ENCODE assay signal across 16 cellular contexts in genomic region chr20:58478141-58478805, GRCh38. TPM values are rescaled to one million over a fixed set of nuclear protein-coding genes. Genes with fewer than 3 reads are reported as not detected.
"Had no signal": no experiment of that assay in that cellular context is flagged by ENCODE, and none has a peak within 500 bp of the region (broad histone marks: within the 10 kb centered on the region; RNA-seq: fewer than 3 reads in every experiment).

No MANE protein-coding gene starts in this region.

- H3K27ac ChIP-seq: skin epidermis, transverse colon had no signal

- H3K36me3 ChIP-seq: transverse colon had no signal

- H3K27me3 ChIP-seq: transverse colon had no signal

- DNase-seq: activated CD4-positive, alpha-beta T cell treated with anti-CD3 and anti-CD28 coated beads, Interleukin-2, amount 50 U/mL, for 1 hour; activated naive CD4-positive, alpha-beta T cell treated with Interleukin-2 at 50 U/mL for 16 hours; activated T-cell treated with anti-CD3 and anti-CD28 coated beads for 4 hours; effector memory CD4-positive, alpha-beta T cell; hippocampal formation; nucleus accumbens; stimulated activated CD4-positive, alpha-beta T cell treated with anti-CD3 and anti-CD28 coated beads, Interleukin-15, amount 100 ng/mL, for 24 hours; stimulated activated CD4-positive, alpha-beta T cell treated with anti-CD3 and anti-CD28 coated beads, Interleukin-4, amount 100 ng/mL, for 24 hours; stimulated activated naive CD8-positive, alpha-beta T cell treated with anti-CD3 and anti-CD28 coated beads, Interleukin-15, Interleukin-2, amounts not matched to agents 100 U/mL and 50 U/mL, for 24 hours; T-helper 2 cell; transverse colon had no signal

- H3K4me3 ChIP-seq: skin epidermis, transverse colon had no signal

RNA-seq across cellular contexts. Expression of gene APCDD1L, which starts 36.9 kb away (rescaled TPM):
- total RNA-seq: activated CD8-positive, alpha-beta memory T cell treated with anti-CD3 and anti-CD28 coated beads for 36 hours; cerebellum; liver; mesenteric fat pad had no signal
